ENCODE assay signal across 9 cellular contexts in the genomic region with DNA sequence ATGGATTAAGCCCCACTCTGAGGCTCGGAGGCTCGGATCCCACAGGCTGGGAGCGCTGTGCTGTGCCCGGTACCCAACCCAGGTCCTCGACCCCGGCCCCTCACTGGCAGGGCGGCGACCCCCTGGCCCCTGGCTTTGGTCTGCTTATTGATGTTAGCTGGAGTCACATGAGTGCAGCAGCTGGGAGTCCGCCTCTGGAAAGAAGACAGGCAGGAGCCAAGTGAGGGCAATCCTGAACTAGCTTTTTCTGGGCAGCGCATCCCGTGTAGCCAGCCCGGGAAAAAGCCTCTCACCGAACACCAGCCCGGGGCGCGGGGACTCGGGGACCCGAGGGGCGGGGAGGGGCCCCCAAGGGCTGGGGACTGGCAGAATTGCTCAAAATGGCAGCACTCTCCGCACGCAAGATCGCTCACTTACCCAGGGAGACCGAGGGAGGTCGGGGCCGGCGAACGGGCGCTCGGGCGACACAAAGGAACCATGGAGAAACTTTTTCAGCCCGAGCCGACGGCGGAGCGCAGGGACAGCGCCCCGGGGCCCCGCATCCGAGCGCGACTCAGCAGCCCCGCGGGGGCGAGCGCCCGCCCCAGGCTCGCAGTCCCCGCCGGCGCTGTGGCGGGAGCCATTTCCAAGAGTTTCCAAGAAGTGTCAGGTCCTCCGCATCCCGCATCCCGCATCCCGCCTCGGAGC. TPM values are rescaled to one million over a fixed set of nuclear protein-coding genes. Genes with fewer than 3 reads are reported as not detected.
A peak's percentile ranks its signal among the peaks of the same experiment; 100 is the strongest.
DNase-seq lines count a peak whose midpoint lies in the region; ATAC-seq and TF ChIP-seq lines count a peak whose summit lies in the region.
"Had no signal": no experiment of that assay in that cellular context is flagged by ENCODE, and none has a peak within 500 bp of the region (broad histone marks: within the 10 kb centered on the region; RNA-seq: fewer than 3 reads in every experiment).

No MANE protein-coding gene starts in this region.

- peak overlapping the region; percentile 79 for H3K4me3 Mint-ChIP-seq in CD4-positive, alpha-beta T cell
- H3K4me3 Mint-ChIP-seq in natural killer cell treated with Interleukin-12 subunit alpha and Interleukin-12 subunit beta and Interleukin-15 and Interleukin-18, amount 100 ng/mL, for 72 hours = peak overlapping the region; percentile 48
- H3K4me3 Mint-ChIP-seq: activated T-cell treated with anti-CD3 and anti-CD28 coated beads, Interleukin-2, amount 50 U/mL, for 4 hours had no signal

- H3K4me3 ChIP-seq in coronary artery = peak overlapping the region; percentile 70

- H3K4me1 Mint-ChIP-seq in CD4-positive, alpha-beta T cell (ENCODE audit: low read depth) = peaks cover 10% of the 10 kb centered on the region
- H3K4me1 Mint-ChIP-seq in natural killer cell treated with Interleukin-12 subunit alpha and Interleukin-12 subunit beta and Interleukin-15 and Interleukin-18, amount 100 ng/mL, for 72 hours (ENCODE audit: low read depth in 2 of 2) = peaks cover 0 to 10% of the 10 kb centered on the region in 2 donors

- POLR2A ChIA-PET in CD4-positive, alpha-beta T cell (lab: Charles Lee) = no interaction called here
- POLR2A ChIA-PET in HEK293T (lab: Yijun Ruan, JAX) = interaction anchor here (0.6 kb wide), 1 partner anchor 132 kb away, joined by 4 read pairs; no protein-coding TSS in a partner anchor

- no peaks in the 10 kb centered on the region for H3K9me3 Mint-ChIP-seq in CD4-positive, alpha-beta T cell
- no peaks in the 10 kb centered on the region for H3K9me3 Mint-ChIP-seq in natural killer cell treated with Interleukin-12 subunit alpha and Interleukin-12 subunit beta and Interleukin-15 and Interleukin-18, amount 100 ng/mL, for 72 hours
- H3K9me3 Mint-ChIP-seq: activated T-cell treated with anti-CD3 and anti-CD28 coated beads, Interleukin-2, amount 50 U/mL, for 4 hours had no signal

- ATAC-seq in CD4-positive, alpha-beta T cell (ENCODE audit: poor library complexity) = no peak
- no peak for ATAC-seq in natural killer cell treated with Interleukin-12 subunit alpha and Interleukin-12 subunit beta and Interleukin-15 and Interleukin-18, amount 100 ng/mL, for 72 hours

- H3K27me3 Mint-ChIP-seq in CD4-positive, alpha-beta T cell = peaks cover 77% of the 10 kb centered on the region
- H3K27me3 Mint-ChIP-seq in natural killer cell treated with Interleukin-12 subunit alpha and Interleukin-12 subunit beta and Interleukin-15 and Interleukin-18, amount 100 ng/mL, for 72 hours = peaks cover 42 to 52% of the 10 kb centered on the region in 2 donors

- H3K27ac Mint-ChIP-seq in CD4-positive, alpha-beta T cell = no peak overlapping the region
- H3K27ac Mint-ChIP-seq in natural killer cell treated with Interleukin-12 subunit alpha and Interleukin-12 subunit beta and Interleukin-15 and Interleukin-18, amount 100 ng/mL, for 72 hours = no peak overlapping the region

- H3K9me3 ChIP-seq in CD4-positive, alpha-beta T cell (ENCODE audit: control insufficient read depth, low read length) = no peaks in the 10 kb centered on the region

- intact Hi-C loops in CD4-positive, alpha-beta T cell (cut with DNase I, micrococcal nuclease) = loop anchor here in 1 of 2 experiments (10.0 kb wide), 3 partner anchors 290 to 470 kb away; no protein-coding TSS in a partner anchor

- TF ChIP-seq CTCF in CD4-positive, alpha-beta T cell (IDR thresholded peaks at IDR 0.05) = no peak
- TF ChIP-seq CTCF in coronary artery (IDR thresholded peaks at IDR 0.05) = no peak

- H3K27me3 ChIP-seq in CD4-positive, alpha-beta T cell (ENCODE audit: control insufficient read depth, insufficient read depth, low read length) = peaks cover 74% of the 10 kb centered on the region

- H3K36me3 Mint-ChIP-seq in CD4-positive, alpha-beta T cell (ENCODE audit: low read depth) = no peaks in the 10 kb centered on the region
- no peaks in the 10 kb centered on the region for H3K36me3 Mint-ChIP-seq in natural killer cell treated with Interleukin-12 subunit alpha and Interleukin-12 subunit beta and Interleukin-15 and Interleukin-18, amount 100 ng/mL, for 72 hours

- in situ Hi-C loops in KBM-7 (cut with MboI; ENCODE audit: low pct_unique_long_range_greater_than_20kb, low sequenced_read_pairs) = no loop called here

- CTCF ChIA-PET in CD4-positive, alpha-beta T cell (lab: Charles Lee) = no interaction called here
- CTCF ChIA-PET in HEK293T (lab: Yijun Ruan, JAX) = no interaction called here

- no peak for DNase-seq in CD4-positive, alpha-beta T cell
- DNase-seq in HEK293T (ENCODE audit: extremely low spot score) (peak; percentile 21), coronary artery (ENCODE audit: low spot score) (no peak), inferior parietal cortex (ENCODE audit: extremely low spot score) (no peak), kidney tubule cell (ENCODE audit: low spot score) (no peak), KBM-7 (no peak)
- DNase-seq in natural killer cell treated with Interleukin-12 subunit alpha and Interleukin-12 subunit beta and Interleukin-15 and Interleukin-18, amount 100 ng/mL, for 72 hours (ENCODE audit: low spot score) = no peak
- DNase-seq in activated CD4-positive, alpha-beta T cell treated with anti-CD3 and anti-CD28 coated beads, Interleukin-2, amount 50 U/mL, for 4 hours = no peak
- DNase-seq: activated T-cell treated with anti-CD3 and anti-CD28 coated beads, Interleukin-2, amount 50 U/mL, for 4 hours had no signal

- no peak overlapping the region for H3K27ac ChIP-seq in CD4-positive, alpha-beta T cell (ENCODE audit: low read depth, low read length)
- no peak overlapping the region for H3K27ac ChIP-seq in coronary artery

TF ChIP-seq in HEK293T, 16 proteins besides CTCF, POLR2A, EP300 and RAD21:
- TF ChIP-seq ELF4 (IDR thresholded peaks at IDR 0.05) (no peak), NFRKB (IDR thresholded peaks at IDR 0.05) (no peak), SP1 (IDR thresholded peaks at IDR 0.05) (no peak), LEF1 (IDR thresholded peaks at IDR 0.05; ENCODE audit: borderline replicate concordance) (no peak), ZNF384 (IDR thresholded peaks at IDR 0.05) (no peak), FOXA1 (IDR thresholded peaks at IDR 0.05) (no peak), CTBP1 (IDR thresholded peaks at IDR 0.05; ENCODE audit: borderline replicate concordance) (no peak), ARNT (IDR thresholded peaks at IDR 0.05) (no peak), FOXM1 (IDR thresholded peaks at IDR 0.05; ENCODE audit: borderline replicate concordance) (no peak)

RNA-seq across cellular contexts. Expression of a gene that starts 0.6 kb away (rescaled TPM):
- not detected for total RNA-seq in CD4-positive, alpha-beta T cell
- not detected for total RNA-seq in natural killer cell treated with Interleukin-12 subunit alpha and Interleukin-12 subunit beta and Interleukin-15 and Interleukin-18, amount 100 ng/mL, for 72 hours
- total RNA-seq: activated T-cell treated with anti-CD3 and anti-CD28 coated beads, Interleukin-2, amount 50 U/mL, for 4 hours had no signal
